ENCODE assay signal across 1 cellular context in genomic region chr2:64730551-64731305, GRCh38.
TF ChIP-seq lines count a peak whose summit lies in the region.

No MANE protein-coding gene starts in this region.

TF ChIP-seq in HepG2, 621 proteins besides CTCF, POLR2A, EP300 and RAD21 (continued from another document and continues in another):
- TF ChIP-seq BRF2 (CRISPR knock-in tag; IDR thresholded peaks at IDR 0.05) = no peak; the same call in 1 of the 2 replicates
- TF ChIP-seq HMGXB3 (CRISPR knock-in tag; IDR thresholded peaks at IDR 0.05; ENCODE audit: borderline replicate concordance) = peak; percentile 71; the same call in 1 of the 2 replicates
- TF ChIP-seq NR2F1 (CRISPR knock-in tag; IDR thresholded peaks at IDR 0.05) = peak in 1 of 2 experiments; percentile 45; a peak in 1 of 4 replicates
- no peak for TF ChIP-seq MBNL3 (CRISPR knock-in tag; conservative IDR thresholded peaks at IDR 0.05)
- no peak for TF ChIP-seq TEF (CRISPR knock-in tag; IDR thresholded peaks at IDR 0.05)
- no peak for TF ChIP-seq CERS6 (CRISPR knock-in tag; IDR thresholded peaks at IDR 0.05)
- TF ChIP-seq ZNF75D (CRISPR knock-in tag; IDR thresholded peaks at IDR 0.05; ENCODE audit: borderline replicate concordance) = no peak
- TF ChIP-seq PLSCR1 (CRISPR knock-in tag; IDR thresholded peaks at IDR 0.05; ENCODE audit: borderline replicate concordance) = no peak
- peak; percentile 93 for TF ChIP-seq ZNF788 (CRISPR knock-in tag; IDR thresholded peaks at IDR 0.05; ENCODE audit: borderline replicate concordance)
- 0 out of 2 replicates have a peak, but pooled peaks have one; percentile 63 for TF ChIP-seq ZNF451 (CRISPR knock-in tag; IDR thresholded peaks at IDR 0.05)
- no peak for TF ChIP-seq ATAD3A (CRISPR knock-in tag; IDR thresholded peaks at IDR 0.05)
- TF ChIP-seq SOX5 (CRISPR knock-in tag; IDR thresholded peaks at IDR 0.05; ENCODE audit: borderline replicate concordance) = peak; percentile 99
- TF ChIP-seq DR1 (CRISPR knock-in tag; IDR thresholded peaks at IDR 0.05) = no peak
- peak; percentile 100 for TF ChIP-seq SALL1 (CRISPR knock-in tag; IDR thresholded peaks at IDR 0.05)
- TF ChIP-seq ZBTB20 (CRISPR knock-in tag; IDR thresholded peaks at IDR 0.05; ENCODE audit: borderline replicate concordance, low read depth) = peak; percentile 82; the same call in 1 of the 2 replicates
- no peak for TF ChIP-seq PAX8 (CRISPR knock-in tag; IDR thresholded peaks at IDR 0.05; ENCODE audit: borderline replicate concordance)
- TF ChIP-seq TRIM22 (IDR thresholded peaks at IDR 0.05) = no peak
- TF ChIP-seq HNRNPL (IDR thresholded peaks at IDR 0.05; ENCODE audit: low read depth, low read length) = no peak
- TF ChIP-seq FOXK1 (CRISPR knock-in tag; IDR thresholded peaks at IDR 0.05; ENCODE audit: borderline replicate concordance, low read depth) = peak; percentile 95
- TF ChIP-seq PATZ1 (CRISPR knock-in tag; IDR thresholded peaks at IDR 0.05) = peak; percentile 58; the same call in 1 of the 2 replicates
- no peak for TF ChIP-seq GPN1 (CRISPR knock-in tag; IDR thresholded peaks at IDR 0.05; ENCODE audit: borderline replicate concordance)
- peak; percentile 31; the same call in 1 of the 2 replicates for TF ChIP-seq ZNF275 (CRISPR knock-in tag; IDR thresholded peaks at IDR 0.05; ENCODE audit: borderline replicate concordance)
- TF ChIP-seq SOX6 (IDR thresholded peaks at IDR 0.05) = no peak
- peak; percentile 100 for TF ChIP-seq SOX6 (CRISPR knock-in tag; IDR thresholded peaks at IDR 0.05)
- peak; percentile 90 for TF ChIP-seq DPF2 (CRISPR knock-in tag; IDR thresholded peaks at IDR 0.05; ENCODE audit: borderline replicate concordance, low read depth)
- no peak for TF ChIP-seq ZNF704 (CRISPR knock-in tag; IDR thresholded peaks at IDR 0.05; ENCODE audit: borderline replicate concordance)
- peak; percentile 60; the same call in 1 of the 2 replicates for TF ChIP-seq TBX3 (IDR thresholded peaks at IDR 0.05; ENCODE audit: borderline replicate concordance)
- TF ChIP-seq ARNTL (CRISPR knock-in tag; IDR thresholded peaks at IDR 0.05) = peak; percentile 96
- peak; percentile 62; the same call in 1 of the 2 replicates for TF ChIP-seq ZMAT3 (CRISPR knock-in tag; conservative IDR thresholded peaks at IDR 0.05)
- no peak for TF ChIP-seq ZNF576 (CRISPR knock-in tag; IDR thresholded peaks at IDR 0.05)
- 0 out of 2 replicates have a peak, but pooled peaks have one; percentile 49 for TF ChIP-seq ZNF746 (CRISPR knock-in tag; IDR thresholded peaks at IDR 0.05)
- peak; percentile 44; the same call in 1 of the 2 replicates for TF ChIP-seq ZNF569 (CRISPR knock-in tag; IDR thresholded peaks at IDR 0.05; ENCODE audit: borderline replicate concordance)
- peak; percentile 62 for TF ChIP-seq ZNF121 (CRISPR knock-in tag; IDR thresholded peaks at IDR 0.05)
- peak; percentile 89 for TF ChIP-seq ZSCAN31 (CRISPR knock-in tag; IDR thresholded peaks at IDR 0.05; ENCODE audit: low read depth)
- TF ChIP-seq CEBPG (CRISPR knock-in tag; IDR thresholded peaks at IDR 0.05) = peak; percentile 72
- TF ChIP-seq ZNF616 (CRISPR knock-in tag; IDR thresholded peaks at IDR 0.05; ENCODE audit: low read depth) = no peak
- no peak for TF ChIP-seq CENPX (CRISPR knock-in tag; IDR thresholded peaks at IDR 0.05)
- TF ChIP-seq ZNF350 (CRISPR knock-in tag; IDR thresholded peaks at IDR 0.05; ENCODE audit: borderline replicate concordance, low read depth) = peak; percentile 96
- no peak for TF ChIP-seq NFIB (CRISPR knock-in tag; IDR thresholded peaks at IDR 0.05; ENCODE audit: borderline replicate concordance)
- peak; percentile 37; the same call in 1 of the 2 replicates for TF ChIP-seq ZNF749 (CRISPR knock-in tag; IDR thresholded peaks at IDR 0.05; ENCODE audit: borderline replicate concordance)
- TF ChIP-seq ZNF572 (CRISPR knock-in tag; IDR thresholded peaks at IDR 0.05) = no peak
- TF ChIP-seq CBX5 (CRISPR knock-in tag; IDR thresholded peaks at IDR 0.05; ENCODE audit: borderline replicate concordance) = peak; percentile 95; the same call in 1 of the 2 replicates
- TF ChIP-seq SNAPC4 (CRISPR knock-in tag; IDR thresholded peaks at IDR 0.05) = no peak
- peak; percentile 97 for TF ChIP-seq FOXA3 (CRISPR knock-in tag; IDR thresholded peaks at IDR 0.05)
